ENCODE assay signal across 13 cellular contexts in the genomic region with DNA sequence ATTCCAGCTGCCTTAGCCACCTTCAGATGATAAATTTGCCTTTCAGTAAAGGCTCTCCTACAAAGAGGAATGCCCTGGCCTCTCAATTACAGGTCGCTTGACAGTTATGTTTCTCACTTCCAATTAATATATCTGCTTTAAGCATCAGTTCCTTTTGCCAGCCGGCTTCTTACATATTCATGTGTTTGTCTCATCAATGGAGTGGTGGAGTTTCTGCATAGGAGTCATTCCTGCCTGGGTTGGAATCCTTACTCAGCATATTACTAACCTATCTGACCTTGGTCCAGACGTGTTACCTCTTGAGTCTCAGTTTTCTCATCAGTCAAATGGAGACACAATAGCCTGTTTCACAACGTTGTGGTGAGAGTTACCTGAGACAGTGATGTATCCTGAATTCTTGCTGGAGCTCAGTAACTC. TPM values are rescaled to one million over a fixed set of nuclear protein-coding genes. Genes with fewer than 3 reads are reported as not detected.
DNase-seq lines count a peak whose midpoint lies in the region; ATAC-seq and TF ChIP-seq lines count a peak whose summit lies in the region.
"Had no signal": no experiment of that assay in that cellular context is flagged by ENCODE, and none has a peak within 500 bp of the region (broad histone marks: within the 10 kb centered on the region; RNA-seq: fewer than 3 reads in every experiment).

No MANE protein-coding gene starts in this region.

- H2BK5ac ChIP-seq in mesenchymal stem cell (ENCODE audit: low read depth, low read length, poor library complexity, severe bottlenecking) = peak overlapping the region; percentile 11

- peaks cover 6% of the 10 kb centered on the region for H3K36me3 Mint-ChIP-seq in Caco-2 (ENCODE audit: insufficient read depth, unreplicated experiment)
- H3K36me3 Mint-ChIP-seq in activated naive CD8-positive, alpha-beta T cell treated with anti-CD3 and anti-CD28 coated beads, Interleukin-2, amount 10 ng/mL, durations not matched to agents 7 days and 5 days = no peaks in the 10 kb centered on the region

- H3K9ac ChIP-seq in HUES6 (ENCODE audit: low read length) (peak overlapping the region; percentile 61), mesenchymal stem cell (ENCODE audit: low read length) (peak overlapping the region; percentile 68)

- no peaks in the 10 kb centered on the region for H3K79me1 ChIP-seq in mesenchymal stem cell (replicated peaks; ENCODE audit: low read length, poor library complexity, severe bottlenecking)

- intact Hi-C loops in Caco-2 (cut with micrococcal nuclease; ENCODE audit: unreplicated experiment) = loop anchor here (5.0 kb wide), 1 partner anchor 262 kb away; no protein-coding TSS in a partner anchor

- DNase-seq in Caco-2 (no peak), mesenchymal stem cell (no peak), superior temporal gyrus (ENCODE audit: extremely low spot score) (no peak), T-helper 9 cell (no peak), AG08395 (ENCODE audit: low spot score) (no peak)
- DNase-seq in activated naive CD8-positive, alpha-beta T cell treated with anti-CD3 and anti-CD28 coated beads, Interleukin-2, amount 10 ng/mL, durations not matched to agents 7 days and 5 days = no peak
- DNase-seq: cerebellar nuclear complex; DMS153; ovary; stimulated activated CD4-positive, alpha-beta T cell treated with anti-CD3 and anti-CD28 coated beads, Interleukin-2, amount 100 ng/mL, for 48 hours had no signal

- H4K8ac ChIP-seq in mesenchymal stem cell (ENCODE audit: low read length) = peak overlapping the region; percentile 69

- 71% methylated on average over 3 of the region's 4 CpGs for WGBS in mesenchymal stem cell

- H2BK15ac ChIP-seq in mesenchymal stem cell (ENCODE audit: low read depth, poor library complexity, severe bottlenecking) = no peak overlapping the region

- TSS peak; percentile 99 for BruUV-seq in Caco-2 (replicated peaks; lab: Mats Ljungman, UMichigan)

- TF ChIP-seq CTCF in Caco-2 (IDR thresholded peaks at IDR 0.05; ENCODE audit: insufficient read depth in 1 of 2, low read depth in 1 of 2, low read length in 1 of 2, severe bottlenecking in 1 of 2, unreplicated experiment in 1 of 2) = no peak

- H3K27me3 ChIP-seq in Caco-2 (replicated peaks; ENCODE audit: control insufficient read depth, insufficient read depth, low read length) = no peaks in the 10 kb centered on the region
- no peaks in the 10 kb centered on the region for H3K27me3 ChIP-seq in HUES6 (ENCODE audit: control insufficient read depth, insufficient read depth, low read length)
- H3K27me3 ChIP-seq in mesenchymal stem cell (ENCODE audit: control insufficient read depth in 1 of 2, insufficient read depth in 1 of 2, low read length in 2 of 2) = no peaks in the 10 kb centered on the region
- H3K27me3 ChIP-seq: ovary had no signal

- H3K9me3 ChIP-seq in Caco-2 = no peaks in the 10 kb centered on the region
- no peaks in the 10 kb centered on the region for H3K9me3 ChIP-seq in HUES6 (ENCODE audit: control insufficient read depth, insufficient read depth, low read depth, low read length)
- H3K9me3 ChIP-seq in mesenchymal stem cell (ENCODE audit: control insufficient read depth, low read length) = no peaks in the 10 kb centered on the region
- H3K9me3 ChIP-seq: ovary, tibial artery had no signal

- H3K23ac ChIP-seq in mesenchymal stem cell (ENCODE audit: low read length in 2 of 2) = no peak overlapping the region

- H3K27ac ChIP-seq in HUES6 (ENCODE audit: low read depth, low read length) (peak overlapping the region; percentile 66), mesenchymal stem cell (ENCODE audit: low read length, poor library complexity, severe bottlenecking) (peak overlapping the region; percentile 70)
- H3K27ac ChIP-seq: ovary had no signal

- peak overlapping the region; percentile 98 for H3K27ac Mint-ChIP-seq in Caco-2 (ENCODE audit: unreplicated experiment)
- peak overlapping the region; percentile 93 for H3K27ac Mint-ChIP-seq in activated naive CD8-positive, alpha-beta T cell treated with anti-CD3 and anti-CD28 coated beads, Interleukin-2, amount 10 ng/mL, durations not matched to agents 7 days and 5 days

- no peak overlapping the region for H3K4me2 ChIP-seq in mesenchymal stem cell (ENCODE audit: low read length, poor library complexity, severe bottlenecking)

- POLR2A ChIA-PET in Caco-2 (lab: Charles Lee) = interaction anchor here (0.6 to 2.0 kb wide), 5 partner anchors 8 to 256 kb away, joined by 4 to 9 read pairs (median 6); partner anchors contain the start of genes ATP5IF1, MED18 and RCC1
- POLR2A ChIA-PET in activated naive CD8-positive, alpha-beta T cell treated with anti-CD3 and anti-CD28 coated beads, Interleukin-2, amount 10 ng/mL, durations not matched to agents 7 days and 5 days (lab: Charles Lee) = interaction anchor here (0.5 to 7.5 kb wide), 10 partner anchors 8 to 1486 kb away, joined by 3 to 122 read pairs (median 14); partner anchors contain the start of genes ATP5IF1, MED18, RCC1 and SESN2

- no peak overlapping the region for H3K4me3 ChIP-seq in Caco-2 (ENCODE audit: low read depth, low read length)
- no peak overlapping the region for H3K4me3 ChIP-seq in HUES6 (ENCODE audit: low read depth, low read length)
- H3K4me3 ChIP-seq in mesenchymal stem cell (ENCODE audit: insufficient read depth in 1 of 2, low read depth in 1 of 2, low read length in 2 of 2) = no peak overlapping the region
- H3K4me3 ChIP-seq: ovary, tibial artery had no signal

- H3K36me3 ChIP-seq in Caco-2 (ENCODE audit: control insufficient read depth, insufficient read depth, low read length) (no peaks in the 10 kb centered on the region), HUES6 (ENCODE audit: control insufficient read depth, insufficient read depth, low read length) (no peaks in the 10 kb centered on the region), mesenchymal stem cell (ENCODE audit: control insufficient read depth in 1 of 2, insufficient read depth in 2 of 2, low read depth in 1 of 2, low read length in 2 of 2) (no peaks in the 10 kb centered on the region)
- H3K36me3 ChIP-seq: ovary, tibial artery had no signal

- H3K27me3 Mint-ChIP-seq in Caco-2 (ENCODE audit: insufficient read depth, unreplicated experiment) = no peaks in the 10 kb centered on the region
- H3K27me3 Mint-ChIP-seq in activated naive CD8-positive, alpha-beta T cell treated with anti-CD3 and anti-CD28 coated beads, Interleukin-2, amount 10 ng/mL, durations not matched to agents 7 days and 5 days = no peaks in the 10 kb centered on the region

- H3K4me1 Mint-ChIP-seq in Caco-2 (ENCODE audit: low read depth, unreplicated experiment) = peaks cover 30% of the 10 kb centered on the region
- peaks cover 34% of the 10 kb centered on the region for H3K4me1 Mint-ChIP-seq in activated naive CD8-positive, alpha-beta T cell treated with anti-CD3 and anti-CD28 coated beads, Interleukin-2, amount 10 ng/mL, durations not matched to agents 7 days and 5 days

- H2AK5ac ChIP-seq in mesenchymal stem cell (ENCODE audit: low read length, severe bottlenecking) = peak overlapping the region; percentile 64

- peak overlapping the region in 1 of 2 experiments; percentile 62 for H3K18ac ChIP-seq in mesenchymal stem cell (ENCODE audit: low read depth in 1 of 2, low read length in 2 of 2)

- peak overlapping the region in 1 of 2 experiments; percentile 54 for H2BK12ac ChIP-seq in mesenchymal stem cell (ENCODE audit: low read length in 2 of 2)

- peaks cover 6% of the 10 kb centered on the region; the same call in 1 of the 2 replicates for H3K4me1 ChIP-seq in Caco-2
- H3K4me1 ChIP-seq in HUES6 (ENCODE audit: control insufficient read depth, insufficient read depth, low read length) = peaks cover 25% of the 10 kb centered on the region
- H3K4me1 ChIP-seq in mesenchymal stem cell (ENCODE audit: control insufficient read depth, insufficient read depth, low read depth, low read length) = peaks cover 10% of the 10 kb centered on the region

- no peak overlapping the region for H3K14ac ChIP-seq in mesenchymal stem cell (ENCODE audit: low read length in 2 of 2)

- no peak overlapping the region for H3K4ac ChIP-seq in mesenchymal stem cell (ENCODE audit: low read depth in 1 of 2, low read length in 2 of 2)

- CTCF ChIA-PET in Caco-2 (lab: Charles Lee) = interaction anchor here (0.5 to 1.9 kb wide), 4 partner anchors 10 to 160 kb away, joined by 4 to 21 read pairs (median 14); partner anchors contain the start of gene SESN2

- no peaks in the 10 kb centered on the region for H3K9me3 Mint-ChIP-seq in Caco-2 (ENCODE audit: unreplicated experiment)
- H3K9me3 Mint-ChIP-seq in activated naive CD8-positive, alpha-beta T cell treated with anti-CD3 and anti-CD28 coated beads, Interleukin-2, amount 10 ng/mL, durations not matched to agents 7 days and 5 days = no peaks in the 10 kb centered on the region

- H3K4me3 Mint-ChIP-seq in Caco-2 (ENCODE audit: unreplicated experiment) = no peak overlapping the region
- H3K4me3 Mint-ChIP-seq in activated naive CD8-positive, alpha-beta T cell treated with anti-CD3 and anti-CD28 coated beads, Interleukin-2, amount 10 ng/mL, durations not matched to agents 7 days and 5 days = no peak overlapping the region

- no peak for ATAC-seq in activated naive CD8-positive, alpha-beta T cell treated with anti-CD3 and anti-CD28 coated beads, Interleukin-2, amount 10 ng/mL, durations not matched to agents 7 days and 5 days (ENCODE audit: low read depth)
- no peak for ATAC-seq in activated CD4-positive, CD25-positive, alpha-beta regulatory T cell treated with anti-CD3 and anti-CD28 coated beads, Interleukin-2, amount 50 U/mL, for 24 hours

- H4K91ac ChIP-seq in mesenchymal stem cell (ENCODE audit: low read length) = no peak overlapping the region

- no peak overlapping the region for H2BK120ac ChIP-seq in mesenchymal stem cell (ENCODE audit: low read depth, low read length)

- no peak overlapping the region for H2AFZ ChIP-seq in mesenchymal stem cell (ENCODE audit: low read depth, low read length)

RNA-seq across cellular contexts. Expression of gene SESN2, which starts 9.4 kb away (rescaled TPM):
- 33.2 and 34.5 TPM in 2 replicates for total RNA-seq in Caco-2 (2022)
- 10 to 100 TPM; 14.6 to 16.0 TPM for total RNA-seq in activated naive CD8-positive, alpha-beta T cell treated with anti-CD3 and anti-CD28 coated beads, Interleukin-2, amount 10 ng/mL, durations not matched to agents 7 days and 5 days
- 29.9 TPM for polyA plus RNA-seq in mesenchymal stem cell (2013, experiment 1 of 2)
- 29.1 TPM for polyA plus RNA-seq in mesenchymal stem cell (2013, experiment 2 of 2)

RNA-seq across cellular contexts. Expression of gene ATP5IF1, which starts 14.0 kb away (rescaled TPM):
- total RNA-seq in Caco-2 (2022) = 126 and 130 TPM in 2 replicates
- total RNA-seq in activated naive CD8-positive, alpha-beta T cell treated with anti-CD3 and anti-CD28 coated beads, Interleukin-2, amount 10 ng/mL, durations not matched to agents 7 days and 5 days = 100 to 1,000 TPM; 209 to 222 TPM
- polyA plus RNA-seq in mesenchymal stem cell (2013, experiment 1 of 2) = 410 TPM
- 423 TPM for polyA plus RNA-seq in mesenchymal stem cell (2013, experiment 2 of 2)

RNA-seq across cellular contexts. Expression of gene DNAJC8, which starts 17.1 kb away (rescaled TPM):
- 67.3 and 69.4 TPM in 2 replicates for total RNA-seq in Caco-2 (2022)
- 100 to 1,000 TPM; 106 TPM for total RNA-seq in activated naive CD8-positive, alpha-beta T cell treated with anti-CD3 and anti-CD28 coated beads, Interleukin-2, amount 10 ng/mL, durations not matched to agents 7 days and 5 days
- polyA plus RNA-seq in mesenchymal stem cell (2013, experiment 1 of 2) = 128 TPM
- polyA plus RNA-seq in mesenchymal stem cell (2013, experiment 2 of 2) = 125 TPM
